In the genomic region with DNA sequence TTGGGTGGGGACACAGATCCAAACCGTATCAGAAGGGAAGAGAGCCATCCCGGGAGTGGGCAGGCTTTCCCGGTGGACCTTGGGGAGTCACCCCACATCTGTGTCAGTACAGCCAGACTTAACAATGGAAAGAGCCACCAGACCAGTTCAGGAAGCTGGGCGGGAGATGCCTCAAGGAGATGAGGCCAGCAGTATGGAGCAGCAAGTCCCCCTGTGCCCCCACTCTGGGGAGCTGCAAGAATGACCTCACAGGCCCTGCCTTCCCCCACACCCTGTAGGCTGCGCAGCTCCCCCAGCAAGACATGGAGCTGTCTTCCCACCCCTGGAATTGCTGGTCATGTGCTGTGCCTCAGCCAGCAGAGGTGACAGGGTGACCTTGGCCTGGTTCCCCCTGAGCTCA, we compare ENCODE assay signal across 27 cellular contexts.
"Had no signal": no experiment of that assay in that cellular context is flagged by ENCODE, and none has a peak within 500 bp of the region (broad histone marks: within the 10 kb centered on the region; RNA-seq: fewer than 3 reads in every experiment).

No MANE protein-coding gene starts in this region.

- ATAC-seq: activated naive CD4-positive, alpha-beta T cell treated with anti-CD3 and anti-CD28 coated beads, Interleukin-2, amount 50 U/mL, for 72 hours; activated naive CD8-positive, alpha-beta T cell treated with anti-CD3 and anti-CD28 coated beads, Interleukin-2, amount 50 U/mL, for 24 hours; activated T-cell treated with anti-CD3 and anti-CD28 coated beads, Interleukin-2, amount 50 U/mL, for 4 hours; Panc1 had no signal

- H3K9me2 ChIP-seq: SK-N-SH had no signal

- H3K4me2 ChIP-seq: SK-N-SH had no signal

- H3K27ac ChIP-seq: SJCRH30, VCaP had no signal

- H3K36me3 ChIP-seq: SJCRH30 had no signal

- H3K4me3 ChIP-seq: SJCRH30 had no signal

- H3K9ac ChIP-seq: SK-N-SH had no signal

- H3K9me3 ChIP-seq: SJCRH30, SK-N-SH had no signal

- DNase-seq: activated CD4-positive, alpha-beta memory T cell treated with anti-CD3 and anti-CD28 coated beads for 36 hours; activated CD4-positive, alpha-beta T cell treated with anti-CD3 and anti-CD28 coated beads, Interleukin-2, amount 10 ng/mL, durations not matched to agents 7 days and 5 days; activated CD4-positive, CD25-positive, alpha-beta regulatory T cell; activated CD8-positive, alpha-beta memory T cell treated with anti-CD3 and anti-CD28 coated beads for 24 hours; activated naive CD4-positive, alpha-beta T cell treated with Interleukin-2 at 50 U/mL for 16 hours; activated naive CD8-positive, alpha-beta T cell treated with anti-CD3 and anti-CD28 coated beads, Interleukin-2, amount 50 U/mL, for 24 hours; activated T-cell treated with anti-CD3 and anti-CD28 coated beads, Interleukin-2, amount 50 U/mL, for 4 hours; amygdala; Kasumi-1; KBM-7; NCI-H1048; NCI-H146; NCI-H1930; NCI-H2107; NCI-H2171 treated with DMSO at 0.1 percent for 48 hours; NCI-H226; NCI-H526; NCI-H82; OCI-M1; Right ventricle myocardium superior; RPMI8226; SJCRH30; SK-N-SH; T-helper 1 cell had no signal
